Comparison of ENCODE assay signal across 1 cellular context in the genomic region with DNA sequence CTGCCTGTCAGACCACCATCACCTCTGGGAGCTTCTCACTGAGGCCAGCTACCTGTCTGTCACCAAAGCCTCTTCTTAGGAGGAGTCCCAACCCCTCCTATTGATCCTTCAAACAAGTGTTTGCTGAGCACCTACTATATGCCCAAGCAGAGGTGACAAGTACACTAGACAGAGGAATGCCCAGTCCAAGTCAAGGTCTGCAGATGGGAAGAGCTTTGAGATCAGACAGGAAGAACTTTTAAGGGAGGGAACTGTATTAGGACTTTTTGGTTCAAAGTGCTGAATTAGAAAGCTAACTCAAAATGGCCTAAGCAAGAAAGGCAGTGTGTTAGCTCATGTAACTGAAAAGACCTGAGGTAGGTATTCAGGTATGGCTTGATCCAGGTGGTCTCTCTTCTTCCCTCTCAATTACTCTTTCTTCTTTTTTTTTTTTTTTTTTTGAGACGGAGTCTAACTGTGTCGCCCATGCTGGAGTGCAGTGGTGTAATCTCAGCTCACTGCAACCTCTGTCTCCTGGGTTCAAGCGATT.
TF ChIP-seq lines count a peak whose summit lies in the region.

No MANE protein-coding gene starts in this region.

TF ChIP-seq in H1, 55 proteins besides CTCF, POLR2A, EP300 and RAD21:
- TF ChIP-seq BCL11A (IDR thresholded peaks at IDR 0.05; ENCODE audit: low read depth in 2 of 2, low read length in 2 of 2) = no peak
- TF ChIP-seq HDAC2 (IDR thresholded peaks at IDR 0.05; ENCODE audit: borderline replicate concordance in 1 of 2, low read depth in 2 of 2, low read length in 2 of 2) = no peak
- TF ChIP-seq SUZ12 (IDR thresholded peaks at IDR 0.05; ENCODE audit: low read length) = no peak
- TF ChIP-seq MAFK (IDR thresholded peaks at IDR 0.05; ENCODE audit: low read depth, low read length) = no peak
- TF ChIP-seq GABPA (IDR thresholded peaks at IDR 0.05; ENCODE audit: borderline replicate concordance, insufficient read depth, low read length) = no peak
- no peak for TF ChIP-seq NRF1 (IDR thresholded peaks at IDR 0.05; ENCODE audit: low read depth, low read length)
- no peak for TF ChIP-seq MAX (IDR thresholded peaks at IDR 0.05)
